Comparison of ENCODE assay signal across 8 cellular contexts in the genomic region with DNA sequence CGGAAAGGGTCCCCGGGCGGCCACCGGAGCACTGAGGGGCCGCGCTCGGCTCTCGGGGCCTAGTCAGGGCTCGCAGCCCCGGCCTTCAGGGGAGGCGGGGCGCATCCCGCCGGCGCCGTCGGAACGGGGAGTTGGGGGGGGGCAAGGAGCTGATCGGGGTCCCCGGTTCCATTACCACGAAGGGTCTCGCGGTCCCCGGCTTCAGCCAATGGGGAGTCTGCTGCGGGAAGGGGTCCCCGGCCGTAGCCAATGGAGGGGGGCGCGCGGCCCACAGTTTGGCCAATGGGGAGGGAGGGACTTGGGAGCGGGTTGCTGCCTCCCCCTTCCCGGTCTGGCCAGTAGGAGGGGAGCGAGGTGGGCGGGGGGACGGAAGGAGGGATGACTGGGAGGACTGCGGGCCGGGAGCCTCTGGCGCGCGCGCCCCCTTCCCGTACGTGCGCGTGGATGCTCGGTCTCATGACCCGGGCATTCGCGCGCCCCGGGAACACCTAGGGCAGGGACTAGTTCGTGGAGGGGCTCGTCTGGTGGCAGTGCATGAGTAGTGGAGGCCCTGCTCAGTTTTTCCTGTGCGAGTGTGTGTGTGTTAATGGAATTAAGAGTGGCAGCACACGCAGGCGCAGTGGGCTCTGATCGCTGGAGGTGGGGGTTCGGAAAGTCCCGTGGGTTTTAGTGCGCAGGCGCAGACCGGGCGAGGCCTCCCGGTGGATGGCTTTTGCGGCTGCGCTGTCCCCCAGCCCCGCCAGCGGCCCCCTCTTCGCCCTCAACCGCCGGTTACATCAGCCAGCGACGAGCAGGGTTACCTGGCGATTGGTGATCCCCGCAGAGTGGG. TPM values are rescaled to one million over a fixed set of nuclear protein-coding genes. Genes with fewer than 3 reads are reported as not detected.
A peak's percentile ranks its signal among the peaks of the same experiment; 100 is the strongest.
DNase-seq lines count a peak whose midpoint lies in the region; FAIRE-seq and TF ChIP-seq lines count a peak whose summit lies in the region.

No MANE protein-coding gene starts in this region.

- no peaks in the 10 kb centered on the region for H3K9me2 ChIP-seq in MM.1S (replicated peaks; ENCODE audit: insufficient read depth, low read length)
- H3K9me2 ChIP-seq in neural cell (ENCODE audit: insufficient read depth, low read length) = no peaks in the 10 kb centered on the region

- peaks cover 67% of the 10 kb centered on the region for H3K36me3 Mint-ChIP-seq in stimulated activated naive CD8-positive, alpha-beta T cell treated with anti-CD3 and anti-CD28 coated beads, Interleukin-15, Interleukin-2, amounts not matched to agents 100 ng/mL and 50 ng/mL, for 24 hours (ENCODE audit: low read depth)

- peaks cover 11% of the 10 kb centered on the region; the same call in 1 of the 2 replicates for H4K20me1 ChIP-seq in MM.1S (ENCODE audit: insufficient read depth, low read length)
- peaks cover 4% of the 10 kb centered on the region for H4K20me1 ChIP-seq in neural cell (ENCODE audit: insufficient read depth)

- peak; percentile 64 for TF ChIP-seq EP300 in neural cell (conservative IDR thresholded peaks at IDR 0.05; ENCODE audit: poor library complexity, severe bottlenecking)

- H3K27ac Mint-ChIP-seq in stimulated activated naive CD8-positive, alpha-beta T cell treated with anti-CD3 and anti-CD28 coated beads, Interleukin-15, Interleukin-2, amounts not matched to agents 100 ng/mL and 50 ng/mL, for 24 hours = peak overlapping the region; percentile 100

- peak overlapping the region; percentile 84 for H3K4me3 ChIP-seq in MM.1S (ENCODE audit: low read length)
- H3K4me3 ChIP-seq in neural cell (ENCODE audit: low read length) = peak overlapping the region; percentile 70

- H3K9me3 ChIP-seq in MM.1S (replicated peaks; ENCODE audit: insufficient read depth, low read length) (no peaks in the 10 kb centered on the region), neural cell (ENCODE audit: low read length) (no peaks in the 10 kb centered on the region)

- H3K79me2 ChIP-seq in MM.1S (ENCODE audit: low read length) (peaks cover 63% of the 10 kb centered on the region), neural cell (replicated peaks; ENCODE audit: insufficient read depth, low read length) (peaks cover 42% of the 10 kb centered on the region)

- no peaks in the 10 kb centered on the region for H3K27me3 Mint-ChIP-seq in stimulated activated naive CD8-positive, alpha-beta T cell treated with anti-CD3 and anti-CD28 coated beads, Interleukin-15, Interleukin-2, amounts not matched to agents 100 ng/mL and 50 ng/mL, for 24 hours

- 0 out of 2 replicates have a peak overlapping the region, but pooled peaks have one; percentile 32 for H2AFZ ChIP-seq in MM.1S (ENCODE audit: low read length)
- H2AFZ ChIP-seq in neural cell (ENCODE audit: low read depth, low read length) = peak overlapping the region; percentile 11

- H3K9ac ChIP-seq in MM.1S (ENCODE audit: low read length) (peak overlapping the region; percentile 98), neural cell (ENCODE audit: low read length) (peak overlapping the region; percentile 97)

- DNase-seq in HCEC 1CT = peak; percentile 97
- DNase-seq in MM.1S = peak; percentile 94
- peak; percentile 97 to 99 for DNase-seq in SHP77 (lab: John Stamatoyannopoulos, UW)
- peak; percentile 90 for DNase-seq in activated gamma-delta T cell (lab: John Stamatoyannopoulos, UW)
- peak; percentile 98 for DNase-seq in fibroblast of the conjunctiva (ENCODE audit: low read depth)

- peak; percentile 92 for FAIRE-seq in G401.6 (lab: Jason Lieb, UNC)

- H3F3A ChIP-seq in MM.1S (ENCODE audit: insufficient read depth, low read length) = no peaks in the 10 kb centered on the region
- peaks cover 5% of the 10 kb centered on the region for H3F3A ChIP-seq in neural cell (ENCODE audit: insufficient read depth, low read length, poor library complexity, severe bottlenecking)

- no peaks in the 10 kb centered on the region for H3K27me3 ChIP-seq in MM.1S (replicated peaks; ENCODE audit: insufficient read depth, low read length)
- H3K27me3 ChIP-seq in neural cell (ENCODE audit: insufficient read depth, low read depth, low read length) = no peaks in the 10 kb centered on the region

- H3K27ac ChIP-seq in MM.1S (ENCODE audit: low read length) = peak overlapping the region; percentile 83
- H3K27ac ChIP-seq in neural cell (ENCODE audit: low read length) = peak overlapping the region; percentile 97

- H3K36me3 ChIP-seq in MM.1S (replicated peaks; ENCODE audit: insufficient read depth, low read length) (peaks cover 14% of the 10 kb centered on the region), neural cell (ENCODE audit: insufficient read depth, low read length) (no peaks in the 10 kb centered on the region)

- peaks cover 62% of the 10 kb centered on the region for H3K4me1 Mint-ChIP-seq in stimulated activated naive CD8-positive, alpha-beta T cell treated with anti-CD3 and anti-CD28 coated beads, Interleukin-15, Interleukin-2, amounts not matched to agents 100 ng/mL and 50 ng/mL, for 24 hours (ENCODE audit: low read depth)

- H3K4me1 ChIP-seq in MM.1S (ENCODE audit: low read length) = peaks cover 12% of the 10 kb centered on the region; the same call in 1 of the 2 replicates

- TF ChIP-seq RAD21 in neural cell (conservative IDR thresholded peaks at IDR 0.05) = no peak

- no peaks in the 10 kb centered on the region for H3K9me3 Mint-ChIP-seq in stimulated activated naive CD8-positive, alpha-beta T cell treated with anti-CD3 and anti-CD28 coated beads, Interleukin-15, Interleukin-2, amounts not matched to agents 100 ng/mL and 50 ng/mL, for 24 hours

- H3K4me3 Mint-ChIP-seq in stimulated activated naive CD8-positive, alpha-beta T cell treated with anti-CD3 and anti-CD28 coated beads, Interleukin-15, Interleukin-2, amounts not matched to agents 100 ng/mL and 50 ng/mL, for 24 hours = peak overlapping the region; percentile 99

- peak overlapping the region; percentile 66 for H3K4me2 ChIP-seq in MM.1S (ENCODE audit: low read depth, low read length)
- H3K4me2 ChIP-seq in neural cell (ENCODE audit: low read length) = no peak overlapping the region

- TF ChIP-seq CTCF in MM.1S (IDR thresholded peaks at IDR 0.05; ENCODE audit: low read length) (peak; percentile 17), neural cell (IDR thresholded peaks at IDR 0.05; ENCODE audit: poor library complexity, severe bottlenecking) (peak; percentile 34)

TF ChIP-seq in neural cell, 6 proteins besides CTCF, POLR2A, EP300 and RAD21:
- peak; percentile 79 for TF ChIP-seq MXI1 (conservative IDR thresholded peaks at IDR 0.05; ENCODE audit: poor library complexity, severe bottlenecking)
- TF ChIP-seq POLR2AphosphoS5 (IDR thresholded peaks at IDR 0.05) = peak; percentile 85
- peak; percentile 7 for TF ChIP-seq TAF1 (IDR thresholded peaks at IDR 0.05; ENCODE audit: low read depth)
- peak; percentile 12 for TF ChIP-seq SMC3 (conservative IDR thresholded peaks at IDR 0.05; ENCODE audit: poor library complexity)
- TF ChIP-seq EZH2 (IDR thresholded peaks at IDR 0.05; ENCODE audit: borderline replicate concordance, insufficient read depth, low read length, poor library complexity, severe bottlenecking) = no peak
- TF ChIP-seq, protein P1, sequence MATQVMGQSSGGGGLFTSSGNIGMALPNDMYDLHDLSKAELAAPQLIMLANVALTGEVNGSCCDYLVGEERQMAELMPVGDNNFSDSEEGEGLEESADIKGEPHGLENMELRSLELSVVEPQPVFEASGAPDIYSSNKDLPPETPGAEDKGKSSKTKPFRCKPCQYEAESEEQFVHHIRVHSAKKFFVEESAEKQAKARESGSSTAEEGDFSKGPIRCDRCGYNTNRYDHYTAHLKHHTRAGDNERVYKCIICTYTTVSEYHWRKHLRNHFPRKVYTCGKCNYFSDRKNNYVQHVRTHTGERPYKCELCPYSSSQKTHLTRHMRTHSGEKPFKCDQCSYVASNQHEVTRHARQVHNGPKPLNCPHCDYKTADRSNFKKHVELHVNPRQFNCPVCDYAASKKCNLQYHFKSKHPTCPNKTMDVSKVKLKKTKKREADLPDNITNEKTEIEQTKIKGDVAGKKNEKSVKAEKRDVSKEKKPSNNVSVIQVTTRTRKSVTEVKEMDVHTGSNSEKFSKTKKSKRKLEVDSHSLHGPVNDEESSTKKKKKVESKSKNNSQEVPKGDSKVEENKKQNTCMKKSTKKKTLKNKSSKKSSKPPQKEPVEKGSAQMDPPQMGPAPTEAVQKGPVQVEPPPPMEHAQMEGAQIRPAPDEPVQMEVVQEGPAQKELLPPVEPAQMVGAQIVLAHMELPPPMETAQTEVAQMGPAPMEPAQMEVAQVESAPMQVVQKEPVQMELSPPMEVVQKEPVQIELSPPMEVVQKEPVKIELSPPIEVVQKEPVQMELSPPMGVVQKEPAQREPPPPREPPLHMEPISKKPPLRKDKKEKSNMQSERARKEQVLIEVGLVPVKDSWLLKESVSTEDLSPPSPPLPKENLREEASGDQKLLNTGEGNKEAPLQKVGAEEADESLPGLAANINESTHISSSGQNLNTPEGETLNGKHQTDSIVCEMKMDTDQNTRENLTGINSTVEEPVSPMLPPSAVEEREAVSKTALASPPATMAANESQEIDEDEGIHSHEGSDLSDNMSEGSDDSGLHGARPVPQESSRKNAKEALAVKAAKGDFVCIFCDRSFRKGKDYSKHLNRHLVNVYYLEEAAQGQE (IDR thresholded peaks at IDR 0.05; ENCODE audit: borderline replicate concordance) = peak; percentile 82

RNA-seq across cellular contexts. Expression of a gene that starts 1.1 kb away (rescaled TPM):
- 24.0 and 38.3 TPM in 2 replicates for polyA plus RNA-seq in neural cell
- 55.3 and 65.4 TPM in 2 replicates for polyA minus RNA-seq in neural cell

RNA-seq across cellular contexts. Expression of a gene that starts 22.2 kb away (rescaled TPM):
- polyA plus RNA-seq in neural cell = 144 and 157 TPM in 2 replicates
- polyA minus RNA-seq in neural cell = 50.4 and 52.8 TPM in 2 replicates

RNA-seq across cellular contexts. Expression of a gene that starts 39.7 kb away (rescaled TPM):
- polyA plus RNA-seq in neural cell = 42.2 and 48.2 TPM in 2 replicates
- polyA minus RNA-seq in neural cell = 16.4 and 20.7 TPM in 2 replicates

RNA-seq across cellular contexts. Expression of a gene that starts 54.4 kb away (rescaled TPM):
- polyA plus RNA-seq in neural cell = 0.06 and 0.54 TPM in 2 replicates
- 0.23 and 1.2 TPM in 2 replicates for polyA minus RNA-seq in neural cell

Comparison
In these comparisons a context has a peak if more than half of its experiments do, and no peak if none do; other contexts are left out.
1. Peak in every context shown above with its lines: DNase-seq, H3K4me3 ChIP-seq and H3K27ac ChIP-seq.